ENCODE assay signal across 8 cellular contexts in genomic region chr4:40395908-40396806, GRCh38.
DNase-seq lines count a peak whose midpoint lies in the region; ATAC-seq and TF ChIP-seq lines count a peak whose summit lies in the region.

No MANE protein-coding gene starts in this region.

- no peak overlapping the region for H3K4me3 ChIP-seq in heart right ventricle

- H3K9me3 ChIP-seq in heart right ventricle: no peaks in the 10 kb centered on the region

- H3K4me1 ChIP-seq in heart right ventricle: peaks cover 0 to 19% (median 8%) of the 10 kb centered on the region in 9 donors

- ATAC-seq in heart right ventricle (peak in 7 of 8 donors; percentile 33 to 74 (median 56)), sciatic nerve (peak; percentile 88), HG02798 (IDR thresholded peaks at IDR 0.05; ENCODE audit: poor library complexity, unreplicated experiment) (no peak), HG02763 (IDR thresholded peaks at IDR 0.05; ENCODE audit: unreplicated experiment) (no peak), HG03108 (IDR thresholded peaks at IDR 0.05; ENCODE audit: unreplicated experiment) (no peak)

- peak; percentile 10 for DNase-seq in HK-2 (ENCODE audit: unreplicated experiment)
- DNase-seq in NCI-H774 (lab: John Stamatoyannopoulos, UW): peak; percentile 46
- peak; percentile 36 to 42 for DNase-seq in heart right ventricle
- peak; percentile 69 for DNase-seq in sciatic nerve (ENCODE audit: low spot score)
- no peak for DNase-seq in amniotic stem cell (lab: John Stamatoyannopoulos, UW)

- H3K36me3 ChIP-seq in heart right ventricle: no peaks in the 10 kb centered on the region

- H3K27me3 ChIP-seq in heart right ventricle: no peaks in the 10 kb centered on the region

- 53 to 61% methylated on average over 7 of the region's 7 CpGs for WGBS in heart right ventricle, 2 donors

- no peak overlapping the region for H3K27ac ChIP-seq in heart right ventricle

- intact Hi-C loops in heart right ventricle (cut with DNase I) (loop anchor here in 2 of 10 donors (5.0 to 10.0 kb wide), 2 partner anchors 129 to 629 kb away; no protein-coding TSS in a partner anchor), sciatic nerve (cut with DNase I) (no loop called here)

- no peak for TF ChIP-seq CTCF in heart right ventricle (IDR thresholded peaks at IDR 0.05)

Comparison
In these comparisons a context has a peak if more than half of its experiments do, and no peak if none do; other contexts are left out.
1. ATAC-seq: peak in heart right ventricle (7 of 8) and sciatic nerve (single experiment); none in HG02798 (single experiment), HG02763 (single experiment) and HG03108 (single experiment).